Comparison of ENCODE assay signal across 22 cellular contexts in the genomic region with DNA sequence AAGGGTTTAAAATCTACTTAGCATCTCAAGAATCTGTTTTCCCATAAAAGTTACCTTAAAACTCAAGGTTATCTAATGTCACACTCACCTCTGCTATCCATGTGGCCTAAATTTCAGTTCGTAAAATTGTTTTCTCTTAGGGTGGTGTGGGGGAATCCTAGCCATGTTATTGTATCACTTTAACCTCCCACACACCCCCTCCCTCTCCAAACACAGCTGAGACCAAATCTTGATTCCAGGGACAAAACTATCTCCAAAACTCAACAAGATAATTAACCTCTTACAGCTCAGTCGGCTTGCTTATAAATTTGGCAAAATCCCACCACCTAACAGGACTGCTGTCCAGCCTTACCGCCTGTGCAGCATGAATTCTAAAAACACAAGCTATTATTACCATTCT. TPM values are rescaled to one million over a fixed set of nuclear protein-coding genes. Genes with fewer than 3 reads are reported as not detected.
DNase-seq lines count a peak whose midpoint lies in the region; ATAC-seq lines count a peak whose summit lies in the region.
"Had no signal": no experiment of that assay in that cellular context is flagged by ENCODE, and none has a peak within 500 bp of the region (broad histone marks: within the 10 kb centered on the region; RNA-seq: fewer than 3 reads in every experiment).

No MANE protein-coding gene starts in this region.

- H3K27ac ChIP-seq in mesenchymal stem cell (ENCODE audit: low read length, poor library complexity, severe bottlenecking) (no peak overlapping the region), Karpas-422 (ENCODE audit: low read length) (no peak overlapping the region)
- H3K27ac ChIP-seq: PC-9, prostate gland, WERI-Rb-1 had no signal

- peaks cover 56% of the 10 kb centered on the region for H3K4me1 Mint-ChIP-seq in activated T-cell treated with anti-CD3 and anti-CD28 coated beads, Interleukin-2, amount 50 U/mL, for 72 hours (ENCODE audit: low read depth)
- H3K4me1 Mint-ChIP-seq in T-helper 17 cell = peaks cover 30% of the 10 kb centered on the region
- peaks cover 31 to 51% of the 10 kb centered on the region in 2 donors for H3K4me1 Mint-ChIP-seq in stimulated activated naive B cell treated with anti-CD40 and anti-IgM and Interleukin-4, amounts not matched to agents 10 μg/mL and 1 μg/mL and 100 μg/mL, for 72 hours

- DNase-seq in activated T-cell treated with anti-CD3 and anti-CD28 coated beads, Interleukin-2, amount 50 U/mL, for 72 hours = no peak
- DNase-seq in activated T-cell treated with anti-CD3 and anti-CD28 coated beads, Interleukin-2, amount 50 U/mL, for 48 hours = no peak
- DNase-seq in T-helper 17 cell = no peak
- DNase-seq in mesenchymal stem cell = no peak
- DNase-seq in stimulated activated naive B cell treated with anti-CD40 and anti-IgM and Interleukin-4, amounts not matched to agents 10 μg/mL and 1 μg/mL and 100 μg/mL, for 72 hours = no peak
- no peak for DNase-seq in Karpas-422
- DNase-seq in NCI-H226 = no peak
- DNase-seq: activated CD4-positive, alpha-beta T cell treated with anti-CD3 and anti-CD28 coated beads, Interleukin-2, amount 50 U/mL, for 48 hours; activated naive CD4-positive, alpha-beta T cell treated with Interleukin-2 at 50 U/mL for 16 hours; Calu3; effector memory CD4-positive, alpha-beta T cell; esophagus squamous epithelium; NCI-H1930; PC-9; SIG-M5; stimulated activated CD4-positive, alpha-beta T cell treated with anti-CD3 and anti-CD28 coated beads, Interleukin-4, amount 100 ng/mL, for 4 hours; T-cell; WERI-Rb-1 had no signal

- H3K4me2 ChIP-seq in mesenchymal stem cell (ENCODE audit: low read length, poor library complexity, severe bottlenecking) (no peak overlapping the region), Karpas-422 (ENCODE audit: low read depth, low read length, poor library complexity, severe bottlenecking) (no peak overlapping the region)
- H3K4me2 ChIP-seq: PC-9 had no signal

- H2AK5ac ChIP-seq in mesenchymal stem cell (ENCODE audit: low read length, severe bottlenecking) = no peak overlapping the region

- H3K23ac ChIP-seq in mesenchymal stem cell (ENCODE audit: low read length in 2 of 2) = no peak overlapping the region

- peaks cover 37% of the 10 kb centered on the region for H3K79me1 ChIP-seq in mesenchymal stem cell (replicated peaks; ENCODE audit: low read length, poor library complexity, severe bottlenecking)

- no peaks in the 10 kb centered on the region for H4K20me1 ChIP-seq in Karpas-422 (ENCODE audit: insufficient read depth, low read depth, low read length)

- H3K27ac Mint-ChIP-seq in activated T-cell treated with anti-CD3 and anti-CD28 coated beads, Interleukin-2, amount 50 U/mL, for 72 hours = peak overlapping the region; percentile 52
- peak overlapping the region; percentile 37 for H3K27ac Mint-ChIP-seq in T-helper 17 cell
- H3K27ac Mint-ChIP-seq in stimulated activated naive B cell treated with anti-CD40 and anti-IgM and Interleukin-4, amounts not matched to agents 10 μg/mL and 1 μg/mL and 100 μg/mL, for 72 hours = peak overlapping the region; percentile 51
- H3K27ac Mint-ChIP-seq: T-cell had no signal

- H4K91ac ChIP-seq in mesenchymal stem cell (ENCODE audit: low read length) = no peak overlapping the region

- no peak overlapping the region for H2BK15ac ChIP-seq in mesenchymal stem cell (ENCODE audit: low read depth, poor library complexity, severe bottlenecking)

- H3K9me3 Mint-ChIP-seq in activated T-cell treated with anti-CD3 and anti-CD28 coated beads, Interleukin-2, amount 50 U/mL, for 72 hours = no peaks in the 10 kb centered on the region
- no peaks in the 10 kb centered on the region for H3K9me3 Mint-ChIP-seq in stimulated activated naive B cell treated with anti-CD40 and anti-IgM and Interleukin-4, amounts not matched to agents 10 μg/mL and 1 μg/mL and 100 μg/mL, for 72 hours
- H3K9me3 Mint-ChIP-seq: natural killer cell treated with Interleukin-12 subunit alpha and Interleukin-12 subunit beta and Interleukin-15 and Interleukin-18, amount 100 ng/mL, for 72 hours; T-cell had no signal

- H4K8ac ChIP-seq in mesenchymal stem cell (ENCODE audit: low read length) = no peak overlapping the region

- H3K9me2 ChIP-seq in Karpas-422 (replicated peaks; ENCODE audit: insufficient read depth, low read length) = no peaks in the 10 kb centered on the region

- H3K14ac ChIP-seq in mesenchymal stem cell (ENCODE audit: low read length in 2 of 2) = no peak overlapping the region

- H3K27me3 ChIP-seq in mesenchymal stem cell (ENCODE audit: control insufficient read depth in 1 of 2, insufficient read depth in 1 of 2, low read length in 2 of 2) (no peaks in the 10 kb centered on the region), Karpas-422 (ENCODE audit: low read length) (no peaks in the 10 kb centered on the region)
- H3K27me3 ChIP-seq: esophagus squamous epithelium, spleen had no signal

- no peak overlapping the region for H2BK120ac ChIP-seq in mesenchymal stem cell (ENCODE audit: low read depth, low read length)

- no peak for ATAC-seq in activated T-cell treated with anti-CD3 and anti-CD28 coated beads, Interleukin-2, amount 50 U/mL, for 72 hours (replicated peaks in 1 of 2)
- ATAC-seq in T-helper 17 cell (no peak), HG02623 (IDR thresholded peaks at IDR 0.05; ENCODE audit: unreplicated experiment) (no peak)
- ATAC-seq in stimulated activated naive B cell treated with anti-CD40 and anti-IgM and Interleukin-4, amounts not matched to agents 10 μg/mL and 1 μg/mL and 100 μg/mL, for 72 hours (replicated peaks) = no peak
- ATAC-seq: natural killer cell treated with Interleukin-12 subunit alpha and Interleukin-12 subunit beta and Interleukin-15 and Interleukin-18, amount 100 ng/mL, for 72 hours; T-cell had no signal

- H2BK12ac ChIP-seq in mesenchymal stem cell (ENCODE audit: low read length in 2 of 2) = no peak overlapping the region

- H3K4me1 ChIP-seq in mesenchymal stem cell (ENCODE audit: control insufficient read depth, insufficient read depth, low read depth, low read length) (peaks cover 23% of the 10 kb centered on the region), Karpas-422 (ENCODE audit: low read length) (peaks cover 37% of the 10 kb centered on the region)

- H3K79me2 ChIP-seq in Karpas-422 (ENCODE audit: low read length) = peaks cover 71% of the 10 kb centered on the region

- no peak overlapping the region for H3K4ac ChIP-seq in mesenchymal stem cell (ENCODE audit: low read depth in 1 of 2, low read length in 2 of 2)

- no peak overlapping the region for H3K4me3 Mint-ChIP-seq in activated T-cell treated with anti-CD3 and anti-CD28 coated beads, Interleukin-2, amount 50 U/mL, for 72 hours
- peak overlapping the region; percentile 12 for H3K4me3 Mint-ChIP-seq in T-helper 17 cell
- no peak overlapping the region for H3K4me3 Mint-ChIP-seq in stimulated activated naive B cell treated with anti-CD40 and anti-IgM and Interleukin-4, amounts not matched to agents 10 μg/mL and 1 μg/mL and 100 μg/mL, for 72 hours
- H3K4me3 Mint-ChIP-seq: natural killer cell treated with Interleukin-12 subunit alpha and Interleukin-12 subunit beta and Interleukin-15 and Interleukin-18, amount 100 ng/mL, for 72 hours had no signal

- H3K36me3 Mint-ChIP-seq in activated T-cell treated with anti-CD3 and anti-CD28 coated beads, Interleukin-2, amount 50 U/mL, for 72 hours (ENCODE audit: insufficient read depth in 2 of 2) = peaks cover 7 to 23% of the 10 kb centered on the region in 2 donors
- H3K36me3 Mint-ChIP-seq in T-helper 17 cell (ENCODE audit: low read depth) = peaks cover 2% of the 10 kb centered on the region
- H3K36me3 Mint-ChIP-seq in stimulated activated naive B cell treated with anti-CD40 and anti-IgM and Interleukin-4, amounts not matched to agents 10 μg/mL and 1 μg/mL and 100 μg/mL, for 72 hours = peaks cover 38 to 47% of the 10 kb centered on the region in 2 donors

- H3K18ac ChIP-seq in mesenchymal stem cell (ENCODE audit: low read depth in 1 of 2, low read length in 2 of 2) = no peak overlapping the region

- H3K27me3 Mint-ChIP-seq in activated T-cell treated with anti-CD3 and anti-CD28 coated beads, Interleukin-2, amount 50 U/mL, for 72 hours (ENCODE audit: low read depth) = no peaks in the 10 kb centered on the region
- no peaks in the 10 kb centered on the region for H3K27me3 Mint-ChIP-seq in T-helper 17 cell
- H3K27me3 Mint-ChIP-seq in stimulated activated naive B cell treated with anti-CD40 and anti-IgM and Interleukin-4, amounts not matched to agents 10 μg/mL and 1 μg/mL and 100 μg/mL, for 72 hours = no peaks in the 10 kb centered on the region
- H3K27me3 Mint-ChIP-seq: natural killer cell treated with Interleukin-12 subunit alpha and Interleukin-12 subunit beta and Interleukin-15 and Interleukin-18, amount 100 ng/mL, for 72 hours; T-cell had no signal

- H2AFZ ChIP-seq in mesenchymal stem cell (ENCODE audit: low read depth, low read length) = no peak overlapping the region
- no peak overlapping the region for H2AFZ ChIP-seq in Karpas-422 (ENCODE audit: low read length)
- H2AFZ ChIP-seq: PC-9 had no signal

- no peaks in the 10 kb centered on the region for H3K9me3 ChIP-seq in T-helper 17 cell (ENCODE audit: control insufficient read depth, low read length, poor library complexity, severe bottlenecking)
- H3K9me3 ChIP-seq in mesenchymal stem cell (ENCODE audit: control insufficient read depth, low read length) = no peaks in the 10 kb centered on the region
- no peaks in the 10 kb centered on the region for H3K9me3 ChIP-seq in Karpas-422 (ENCODE audit: low read length)
- H3K9me3 ChIP-seq: esophagus squamous epithelium, prostate gland, spleen had no signal

- H3K9ac ChIP-seq in mesenchymal stem cell (ENCODE audit: low read length) (peak overlapping the region; percentile 4), Karpas-422 (ENCODE audit: low read length) (no peak overlapping the region)

- H3K36me3 ChIP-seq in mesenchymal stem cell (ENCODE audit: control insufficient read depth in 1 of 2, insufficient read depth in 2 of 2, low read depth in 1 of 2, low read length in 2 of 2) = peaks cover 27 to 70% of the 10 kb centered on the region in 2 experiments
- H3K36me3 ChIP-seq in Karpas-422 (ENCODE audit: insufficient read depth, low read length) = peaks cover 41% of the 10 kb centered on the region; the same call in 1 of the 2 replicates
- H3K36me3 ChIP-seq: prostate gland had no signal

- peak overlapping the region in 1 of 2 experiments; percentile 33 for H3K4me3 ChIP-seq in mesenchymal stem cell (ENCODE audit: insufficient read depth in 1 of 2, low read depth in 1 of 2, low read length in 2 of 2)
- H3K4me3 ChIP-seq in Karpas-422 (ENCODE audit: low read length) = no peak overlapping the region
- H3K4me3 ChIP-seq: esophagus squamous epithelium, PC-9, prostate gland, spleen had no signal

- H2BK5ac ChIP-seq in mesenchymal stem cell (ENCODE audit: low read depth, low read length, poor library complexity, severe bottlenecking) = no peak overlapping the region

- 64% methylated on average over 3 of the region's 3 CpGs for WGBS in mesenchymal stem cell

RNA-seq across cellular contexts. Expression of a gene that starts 3.8 kb away (rescaled TPM):
- 10 to 100 TPM; 42.3 to 59.3 TPM for total RNA-seq in activated T-cell treated with anti-CD3 and anti-CD28 coated beads, Interleukin-2, amount 50 U/mL, for 72 hours
- total RNA-seq in T-helper 17 cell = 10 to 100 TPM; 57.7 to 74.6 TPM
- 49.5 TPM for polyA plus RNA-seq in mesenchymal stem cell (2013, experiment 1 of 2)
- 46.4 TPM for polyA plus RNA-seq in mesenchymal stem cell (2013, experiment 2 of 2)
- total RNA-seq in Karpas-422 (2014; rRNA removed; shearing (Covaris generic); ENCODE audit: low replicate concordance) = 48.2 and 102 TPM in 2 replicates

RNA-seq across cellular contexts. Expression of a gene that starts 11.4 kb away (rescaled TPM):
- total RNA-seq in activated T-cell treated with anti-CD3 and anti-CD28 coated beads, Interleukin-2, amount 50 U/mL, for 72 hours = 10 to 100 TPM; 19.9 to 24.2 TPM
- total RNA-seq in T-helper 17 cell = 10 to 100 TPM; 15.2 to 15.3 TPM
- 12.8 TPM for polyA plus RNA-seq in mesenchymal stem cell (2013, experiment 1 of 2)
- 12.5 TPM for polyA plus RNA-seq in mesenchymal stem cell (2013, experiment 2 of 2)
- total RNA-seq in Karpas-422 (2014; rRNA removed; shearing (Covaris generic); ENCODE audit: low replicate concordance) = 6.3 and 19.9 TPM in 2 replicates
